1 cellular context compared by ENCODE assay signal in the genomic region with DNA sequence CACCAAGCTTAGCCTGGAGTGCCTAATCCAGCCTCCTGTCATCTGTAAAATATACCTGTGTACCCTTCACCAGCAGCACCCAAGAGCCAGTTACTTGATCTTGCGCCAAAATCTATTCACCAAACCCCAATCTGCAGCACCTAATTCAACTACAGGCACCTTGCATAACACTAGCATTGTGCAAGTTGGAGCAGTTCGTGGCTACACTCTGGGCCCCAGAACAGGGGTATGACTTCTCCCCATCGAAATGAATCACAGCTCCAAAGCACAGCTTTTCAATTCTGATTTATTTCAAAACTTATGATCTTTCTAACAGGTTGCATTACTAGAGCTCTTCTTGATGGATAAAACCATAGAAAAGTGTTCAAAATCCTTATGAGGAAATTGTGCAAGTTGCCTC.
TF ChIP-seq lines count a peak whose summit lies in the region.

No MANE protein-coding gene starts in this region.

TF ChIP-seq in IMR-90, 13 proteins besides CTCF, POLR2A, EP300 and RAD21:
- TF ChIP-seq MXI1 (IDR thresholded peaks at IDR 0.05; ENCODE audit: borderline replicate concordance, low read depth, low read length) (no peak), MAFK (IDR thresholded peaks at IDR 0.05; ENCODE audit: low read depth, low read length) (no peak), USF2 (IDR thresholded peaks at IDR 0.05; ENCODE audit: low read depth, low read length) (no peak), CHD1 (IDR thresholded peaks at IDR 0.05; ENCODE audit: low read depth, low read length) (no peak), SMC3 (IDR thresholded peaks at IDR 0.05; ENCODE audit: low read depth, low read length) (no peak), CEBPB (IDR thresholded peaks at IDR 0.05; ENCODE audit: low read depth, low read length) (no peak), RFX5 (IDR thresholded peaks at IDR 0.05; ENCODE audit: low read depth, low read length) (no peak), MAZ (IDR thresholded peaks at IDR 0.05; ENCODE audit: borderline replicate concordance, low read depth, low read length) (no peak), NFE2L2 (IDR thresholded peaks at IDR 0.05; ENCODE audit: low read depth, low read length) (no peak), RCOR1 (IDR thresholded peaks at IDR 0.05; ENCODE audit: insufficient replicate concordance, low read length) (no peak)
- TF ChIP-seq, protein P1, sequence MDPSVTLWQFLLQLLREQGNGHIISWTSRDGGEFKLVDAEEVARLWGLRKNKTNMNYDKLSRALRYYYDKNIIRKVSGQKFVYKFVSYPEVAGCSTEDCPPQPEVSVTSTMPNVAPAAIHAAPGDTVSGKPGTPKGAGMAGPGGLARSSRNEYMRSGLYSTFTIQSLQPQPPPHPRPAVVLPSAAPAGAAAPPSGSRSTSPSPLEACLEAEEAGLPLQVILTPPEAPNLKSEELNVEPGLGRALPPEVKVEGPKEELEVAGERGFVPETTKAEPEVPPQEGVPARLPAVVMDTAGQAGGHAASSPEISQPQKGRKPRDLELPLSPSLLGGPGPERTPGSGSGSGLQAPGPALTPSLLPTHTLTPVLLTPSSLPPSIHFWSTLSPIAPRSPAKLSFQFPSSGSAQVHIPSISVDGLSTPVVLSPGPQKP (IDR thresholded peaks at IDR 0.05; ENCODE audit: borderline replicate concordance, low read depth, low read length): no peak
